ENCODE assay signal across 8 cellular contexts in genomic region chr10:126387041-126387908, GRCh38. TPM values are rescaled to one million over a fixed set of nuclear protein-coding genes. Genes with fewer than 3 reads are reported as not detected.
DNase-seq lines count a peak whose midpoint lies in the region; ATAC-seq and TF ChIP-seq lines count a peak whose summit lies in the region.

No MANE protein-coding gene starts in this region.

- no peaks in the 10 kb centered on the region for H3K9me3 ChIP-seq in mammary epithelial cell (replicated peaks; ENCODE audit: insufficient read depth, low read length)

- WGBS in mammary epithelial cell (ENCODE audit: low coverage, missing lambda C conversion rate), result 3% methylated on average over 34 of the region's 47 CpGs

- H3K9me3 Mint-ChIP-seq in T-helper 1 cell treated with Interleukin-12 subunit alpha and Interleukin-12 subunit beta and Interleukin-4 antibody, amounts not matched to agents 30 μg/mL and 1 μg/mL, for 36 hours, result no peaks in the 10 kb centered on the region
- peaks cover 0 to 3% (median 0%) of the 10 kb centered on the region in 6 donors for H3K9me3 Mint-ChIP-seq in immature natural killer cell

- H3K27ac ChIP-seq in mammary epithelial cell (ENCODE audit: insufficient read depth, low read depth, low read length) (no peak overlapping the region), skin epidermis (peak overlapping the region in 19 of 21 experiments; percentile 11 to 92 (median 67))

- H3K79me2 ChIP-seq in mammary epithelial cell (ENCODE audit: insufficient read depth, low read length), result no peaks in the 10 kb centered on the region

- CTCF ChIA-PET in mammary epithelial cell (lab: Charles Lee; ENCODE audit: low non-redundant PET), result no interaction called here

- in situ Hi-C loops in SK-MEL-5 (cut with HindIII; ENCODE audit: low pct_unique_long_range_greater_than_20kb, low sequenced_read_pairs) (no loop called here), mammary epithelial cell (cut with MboI; ENCODE audit: low sequenced_read_pairs in 2 of 2) (loop anchor here (10.0 to 25.0 kb wide), 2 partner anchors 400 to 402 kb away; no protein-coding TSS in a partner anchor)

- H3K27ac Mint-ChIP-seq in T-helper 1 cell treated with Interleukin-12 subunit alpha and Interleukin-12 subunit beta and Interleukin-4 antibody, amounts not matched to agents 30 μg/mL and 1 μg/mL, for 36 hours, result peak overlapping the region; percentile 52
- no peak overlapping the region for H3K27ac Mint-ChIP-seq in immature natural killer cell

- peak overlapping the region; percentile 13 to 56 (median 52) for H3K4me3 ChIP-seq in mammary epithelial cell (replicated peaks in 1 of 3; ENCODE audit: insufficient read depth in 1 of 3, low read depth in 2 of 3, low read length in 3 of 3)
- H3K4me3 ChIP-seq in skin epidermis, result peak overlapping the region; percentile 17 to 51 (median 44)

- no TSS peak for BruUV-seq in mammary epithelial cell (replicated peaks; lab: Mats Ljungman, UMichigan)

- dilution Hi-C loops in mammary epithelial cell (cut with HindIII; ENCODE audit: low sequenced_read_pairs), result no loop called here

- DNase-seq in T-helper 1 cell (no peak), SK-MEL-5 (ENCODE audit: low read depth, low spot score) (peak; percentile 32), mammary epithelial cell (peak; percentile 46), immature natural killer cell (peak; percentile 7 to 22 (median 12)), NCI-H446 treated with DMSO at 0.1 percent for 48 hours (lab: John Stamatoyannopoulos, UW) (no peak)

- no peaks in the 10 kb centered on the region for H4K20me1 ChIP-seq in mammary epithelial cell (ENCODE audit: insufficient read depth, low read length)

- H3K27me3 Mint-ChIP-seq in T-helper 1 cell treated with Interleukin-12 subunit alpha and Interleukin-12 subunit beta and Interleukin-4 antibody, amounts not matched to agents 30 μg/mL and 1 μg/mL, for 36 hours (ENCODE audit: low read depth), result peaks cover 40% of the 10 kb centered on the region
- peaks cover 21 to 46% (median 23%) of the 10 kb centered on the region in 3 donors for H3K27me3 Mint-ChIP-seq in immature natural killer cell (ENCODE audit: low read depth in 3 of 3)

- peak; percentile 63 to 75 for TF ChIP-seq CTCF in mammary epithelial cell (conservative IDR thresholded peaks at IDR 0.05 in 1 of 2, IDR thresholded peaks at IDR 0.05 in 1 of 2; ENCODE audit: extremely low read depth in 1 of 2, insufficient read depth in 1 of 2, low read depth in 1 of 2, low read length in 2 of 2)

- no peaks in the 10 kb centered on the region for H3K27me3 ChIP-seq in mammary epithelial cell (ENCODE audit: insufficient read depth, low read length)

- ATAC-seq in HG02973 (IDR thresholded peaks at IDR 0.05; ENCODE audit: unreplicated experiment), result no peak

- peaks cover 4% of the 10 kb centered on the region for H3K36me3 Mint-ChIP-seq in T-helper 1 cell treated with Interleukin-12 subunit alpha and Interleukin-12 subunit beta and Interleukin-4 antibody, amounts not matched to agents 30 μg/mL and 1 μg/mL, for 36 hours (ENCODE audit: low read depth)
- H3K36me3 Mint-ChIP-seq in immature natural killer cell, result peaks cover 0 to 15% (median 7%) of the 10 kb centered on the region in 3 donors

- H3K4me2 ChIP-seq in mammary epithelial cell (ENCODE audit: insufficient read depth, low read depth, low read length), result peak overlapping the region; percentile 87

- H3K4me1 Mint-ChIP-seq in T-helper 1 cell treated with Interleukin-12 subunit alpha and Interleukin-12 subunit beta and Interleukin-4 antibody, amounts not matched to agents 30 μg/mL and 1 μg/mL, for 36 hours (ENCODE audit: low read depth), result peaks cover 4% of the 10 kb centered on the region
- peaks cover 9 to 15% of the 10 kb centered on the region in 2 donors for H3K4me1 Mint-ChIP-seq in immature natural killer cell

- peak overlapping the region; percentile 59 for H3K4me3 Mint-ChIP-seq in T-helper 1 cell treated with Interleukin-12 subunit alpha and Interleukin-12 subunit beta and Interleukin-4 antibody, amounts not matched to agents 30 μg/mL and 1 μg/mL, for 36 hours
- H3K4me3 Mint-ChIP-seq in immature natural killer cell, result peak overlapping the region; percentile 47 to 86 (median 73)

- peak overlapping the region; percentile 85 for H2AFZ ChIP-seq in mammary epithelial cell (ENCODE audit: low read depth, low read length)

- peaks cover 18% of the 10 kb centered on the region for H3K4me1 ChIP-seq in mammary epithelial cell (ENCODE audit: insufficient read depth, low read length)

- intact Hi-C loops in mammary epithelial cell (cut with micrococcal nuclease), result loop anchor here (1.0 to 10.0 kb wide), 5 partner anchors 118 to 519 kb away; no protein-coding TSS in a partner anchor

- no peak overlapping the region for H3K9ac ChIP-seq in mammary epithelial cell (ENCODE audit: insufficient read depth, low read length)

- no peaks in the 10 kb centered on the region for H3K36me3 ChIP-seq in mammary epithelial cell (ENCODE audit: insufficient read depth, low read length)

RNA-seq across cellular contexts. Expression of gene ADAM12, which starts 1.0 kb away (rescaled TPM):
- total RNA-seq in SK-MEL-5 (2014; rRNA removed; shearing (Covaris generic)), result 0.35 and 0.87 TPM in 2 replicates
- 0.68 and 1.2 TPM in 2 replicates for polyA plus RNA-seq in SK-MEL-5 (2015; cell fraction: cytosol; rRNA removed)
- 1.7 and 3.3 TPM in 2 replicates for polyA plus RNA-seq in SK-MEL-5 (2015; cell fraction: nucleus; rRNA removed)
- total RNA-seq in mammary epithelial cell, result 1 to 10 TPM in 1 of 2 donors, under 1 TPM in 1; 0.26 to 8.2 TPM
- polyA plus RNA-seq in mammary epithelial cell, result 0.59 TPM
- 0.10 TPM for polyA minus RNA-seq in mammary epithelial cell
- polyA plus RNA-seq in immature natural killer cell, result under 1 TPM in 2 of 3 donors, not detected in 1; 0.07 to 0.11 TPM

Comparison
In these comparisons a context has a peak if more than half of its experiments do, and no peak if none do; other contexts are left out.
1. DNase-seq: peak in SK-MEL-5 (single experiment), mammary epithelial cell (single experiment) and immature natural killer cell (3 of 3); none in T-helper 1 cell (0 of 5) and NCI-H446 treated with DMSO at 0.1 percent for 48 hours (single experiment).